ENCODE assay signal across 8 cellular contexts in genomic region chr10:102009801-102010425, GRCh38. TPM values are rescaled to one million over a fixed set of nuclear protein-coding genes. Genes with fewer than 3 reads are reported as not detected.
DNase-seq lines count a peak whose midpoint lies in the region; ATAC-seq, FAIRE-seq and TF ChIP-seq lines count a peak whose summit lies in the region.

No MANE protein-coding gene starts in this region.

- H3K9me1 ChIP-seq in IMR-90 (ENCODE audit: insufficient read depth, low read length): no peaks in the 10 kb centered on the region

- peak overlapping the region in 1 of 2 experiments; percentile 36; a peak in 2 of 6 replicates for H3K27ac ChIP-seq in A549
- H3K27ac ChIP-seq in IMR-90 (ENCODE audit: insufficient read depth, low read length): no peak overlapping the region
- H3K27ac ChIP-seq in PC-3 (ENCODE audit: low read length): no peak overlapping the region

- H3K14ac ChIP-seq in IMR-90 (replicated peaks; ENCODE audit: low read depth, low read length): no peak overlapping the region

- peak; percentile 97 to 99 for TF ChIP-seq RAD21 in A549 (conservative IDR thresholded peaks at IDR 0.05 in 1 of 2, IDR thresholded peaks at IDR 0.05 in 1 of 2)
- TF ChIP-seq RAD21 in IMR-90 (IDR thresholded peaks at IDR 0.05; ENCODE audit: low read length): peak; percentile 100

- no peak overlapping the region for H2AK9ac ChIP-seq in IMR-90 (replicated peaks; ENCODE audit: low read depth, low read length, poor library complexity)

- H3K9me3 ChIP-seq in A549 (no peaks in the 10 kb centered on the region), IMR-90 (ENCODE audit: control insufficient read depth, insufficient read depth, low read length) (no peaks in the 10 kb centered on the region), PC-3 (ENCODE audit: low read length) (no peaks in the 10 kb centered on the region), adipocyte (ENCODE audit: control insufficient read depth, low read length) (no peaks in the 10 kb centered on the region)

- H3K4me3 ChIP-seq in A549: no peak overlapping the region
- no peak overlapping the region for H3K4me3 ChIP-seq in IMR-90 (ENCODE audit: insufficient read depth, low read depth, low read length)
- no peak overlapping the region for H3K4me3 ChIP-seq in PC-3 (ENCODE audit: low read length)
- no peak overlapping the region for H3K4me3 ChIP-seq in adipocyte (ENCODE audit: low read length)

- DNase-seq in A549 (ENCODE audit: low read depth in 1 of 2, low spot score in 1 of 2) (peak; percentile 86 to 88), GM04503 (ENCODE audit: low read depth) (peak; percentile 71), IMR-90 (peak; percentile 93), PC-3 (peak; percentile 85), adipocyte (ENCODE audit: low read depth) (peak; percentile 94), left cardiac atrium (peak; percentile 26), pulmonary artery endothelial cell (ENCODE audit: low read depth, low spot score) (peak; percentile 57)

- intact Hi-C loops in IMR-90 (cut with micrococcal nuclease): loop anchor here (1.0 kb wide), 3 partner anchors 121 to 174 kb away; no protein-coding TSS in a partner anchor
- intact Hi-C loops in PC-3 (cut with micrococcal nuclease): loop anchor here (1.0 to 10.0 kb wide), 3 partner anchors 65 to 170 kb away; no protein-coding TSS in a partner anchor
- intact Hi-C loops in left cardiac atrium (cut with DNase I): loop anchor here (2.0 to 5.0 kb wide), 3 partner anchors 118 to 169 kb away; no protein-coding TSS in a partner anchor

- H3K27me3 ChIP-seq in IMR-90 (ENCODE audit: control insufficient read depth, insufficient read depth, low read length) (no peaks in the 10 kb centered on the region), PC-3 (ENCODE audit: low read length) (no peaks in the 10 kb centered on the region), adipocyte (replicated peaks; ENCODE audit: control insufficient read depth, insufficient read depth, low read length) (no peaks in the 10 kb centered on the region)

- no peak overlapping the region for H4K8ac ChIP-seq in IMR-90 (ENCODE audit: low read depth in 2 of 2, low read length in 2 of 2)

- no peak overlapping the region for H2BK15ac ChIP-seq in IMR-90 (ENCODE audit: low read depth, low read length)

- FAIRE-seq in A549 (lab: Jason Lieb, UNC): peak; percentile 100

- no peak overlapping the region for H2AK5ac ChIP-seq in IMR-90 (ENCODE audit: low read depth, low read length)

- dilution Hi-C loops in IMR-90 (cut with HindIII; ENCODE audit: low sequenced_read_pairs, unreplicated experiment): no loop called here

- CTCF ChIA-PET in A549 (lab: Yijun Ruan, JAX) (interaction anchor here (0.6 to 17.2 kb wide), 83 partner anchors 8 to 796 kb away, joined by 3 to 379 read pairs (median 6); partner anchors contain the start of genes ARMH3, KCNIP2, NPM3 and OGA), IMR-90 (lab: Yijun Ruan, JAX) (interaction anchor here (0.6 to 5.2 kb wide), 25 partner anchors 10 to 174 kb away, joined by 3 to 60 read pairs (median 4); no protein-coding TSS in a partner anchor), PC-3 (lab: Charles Lee) (interaction anchor here (0.5 to 2.1 kb wide), 12 partner anchors 43 to 175 kb away, joined by 3 to 36 read pairs (median 6); no protein-coding TSS in a partner anchor)

- no peaks in the 10 kb centered on the region for H3F3A ChIP-seq in PC-3 (ENCODE audit: low read length, unreplicated experiment)

- BruUV-seq in IMR-90 (replicated peaks; lab: Mats Ljungman, UMichigan) (no TSS peak), PC-3 (replicated peaks; lab: Mats Ljungman, UMichigan) (no TSS peak)

- no peak overlapping the region for H2BK20ac ChIP-seq in IMR-90 (ENCODE audit: low read depth, low read length)

- POLR2A ChIA-PET in A549 (lab: Yijun Ruan, JAX) (interaction anchor here (1.3 to 1.4 kb wide), 2 partner anchors 169 to 192 kb away, joined by 4 to 8 read pairs; partner anchors contain the start of gene OGA), IMR-90 (lab: Charles Lee; ENCODE audit: unreplicated experiment) (interaction anchor here (1.2 to 1.6 kb wide), 2 partner anchors 161 to 169 kb away, joined by 3 to 6 read pairs; no protein-coding TSS in a partner anchor), PC-3 (lab: Charles Lee; ENCODE audit: unreplicated experiment) (no interaction called here)

- H4K5ac ChIP-seq in IMR-90 (ENCODE audit: low read depth, low read length): no peak overlapping the region

- H3K36me3 ChIP-seq in IMR-90 (ENCODE audit: control insufficient read depth, insufficient read depth, low read length) (peaks cover 4% of the 10 kb centered on the region), PC-3 (ENCODE audit: low read depth, low read length) (peaks cover 4% of the 10 kb centered on the region; the same call in 1 of the 2 replicates), adipocyte (ENCODE audit: control insufficient read depth, insufficient read depth, low read length, severe bottlenecking) (peaks cover 50% of the 10 kb centered on the region)

- TF ChIP-seq POLR2A in A549 (IDR thresholded peaks at IDR 0.05; ENCODE audit: low read length) (no peak), IMR-90 (IDR thresholded peaks at IDR 0.05; ENCODE audit: low read depth, low read length) (peak; percentile 53; the same call in 1 of the 2 replicates)

- H3K79me2 ChIP-seq in PC-3 (ENCODE audit: low read length): no peaks in the 10 kb centered on the region

- H4K20me1 ChIP-seq in IMR-90 (ENCODE audit: insufficient read depth, low read length): no peaks in the 10 kb centered on the region
- H4K20me1 ChIP-seq in PC-3 (ENCODE audit: low read length): no peaks in the 10 kb centered on the region

- no peaks in the 10 kb centered on the region for H3K9me2 ChIP-seq in PC-3 (replicated peaks; ENCODE audit: low read length)

- in situ Hi-C loops in IMR-90 (cut with MboI; ENCODE audit: low sequenced_read_pairs): loop anchor here (5.0 to 10.0 kb wide), 2 partner anchors 125 to 168 kb away; partner anchors contain the start of gene KCNIP2

- peaks cover 6% of the 10 kb centered on the region for H3K4me1 ChIP-seq in A549
- no peaks in the 10 kb centered on the region for H3K4me1 ChIP-seq in IMR-90 (ENCODE audit: control insufficient read depth, insufficient read depth, low read length)
- peaks cover 5% of the 10 kb centered on the region for H3K4me1 ChIP-seq in PC-3 (ENCODE audit: insufficient read depth, low read length)
- H3K4me1 ChIP-seq in adipocyte (ENCODE audit: control insufficient read depth, insufficient read depth, low read length): peaks cover 16% of the 10 kb centered on the region

- peak; percentile 98 for TF ChIP-seq CTCF in A549 (IDR thresholded peaks at IDR 0.05)
- peak; percentile 99; the same call in 1 of the 2 replicates for TF ChIP-seq CTCF in IMR-90 (conservative IDR thresholded peaks at IDR 0.05; ENCODE audit: low read depth, low read length)
- TF ChIP-seq CTCF in PC-3 (conservative IDR thresholded peaks at IDR 0.05; ENCODE audit: low read depth, low read length): peak; percentile 88

- H2BK120ac ChIP-seq in IMR-90 (ENCODE audit: low read depth, low read length): 0 out of 2 replicates have a peak overlapping the region, but pooled peaks have one; percentile 29

- H3K9ac ChIP-seq in IMR-90 (ENCODE audit: low read depth, low read length) (no peak overlapping the region), PC-3 (ENCODE audit: low read length) (no peak overlapping the region), adipocyte (ENCODE audit: low read length) (peak overlapping the region; percentile 33)

- H3K56ac ChIP-seq in IMR-90 (ENCODE audit: extremely low read depth, insufficient read depth, low read length): no peak overlapping the region

- no peak overlapping the region for H3K23ac ChIP-seq in IMR-90 (ENCODE audit: low read depth, low read length)

- peaks cover 0 to 3% of the 10 kb centered on the region in 2 experiments; a peak in 1 of 4 replicates for H3K79me1 ChIP-seq in IMR-90 (ENCODE audit: low read depth in 1 of 2, low read length in 2 of 2)

- H4K91ac ChIP-seq in IMR-90 (ENCODE audit: insufficient read depth, low read depth, low read length): no peak overlapping the region

- H2AFZ ChIP-seq in IMR-90 (replicated peaks; ENCODE audit: low read length, poor library complexity) (no peak overlapping the region), PC-3 (ENCODE audit: low read length) (no peak overlapping the region)

- no peak for TF ChIP-seq EP300 in A549 (IDR thresholded peaks at IDR 0.05)

- ATAC-seq in A549: peak; percentile 98 to 99
- peak; percentile 100 for ATAC-seq in IMR-90 (ENCODE audit: low read depth)
- peak; percentile 99 for ATAC-seq in PC-3
- ATAC-seq in left cardiac atrium: peak; percentile 93 to 96
- no peak for ATAC-seq in HG03097 (IDR thresholded peaks at IDR 0.05; ENCODE audit: low FRiP score, unreplicated experiment)

- H3K18ac ChIP-seq in IMR-90 (ENCODE audit: low read depth, low read length): no peak overlapping the region

- WGBS in A549 (ENCODE audit: missing lambda C conversion rate): 95% methylated on average over 1 of the region's 1 CpG
- no CpG with 5 or more reads among the region's 1 CpG for WGBS in IMR-90 (ENCODE audit: extremely low coverage in 2 of 2, insufficient read length in 1 of 2), 2 experiments

- H2BK5ac ChIP-seq in IMR-90 (ENCODE audit: low read depth, low read length, poor library complexity, severe bottlenecking): peak overlapping the region; percentile 1

- H3K4ac ChIP-seq in IMR-90 (ENCODE audit: low read depth, low read length): no peak overlapping the region

- H3K4me2 ChIP-seq in A549 (peak overlapping the region; percentile 24; the same call in 2 of the 3 replicates), IMR-90 (ENCODE audit: low read depth, low read length) (no peak overlapping the region), PC-3 (ENCODE audit: low read length) (no peak overlapping the region)

RNA-seq across cellular contexts. Expression of gene ARMH3, which starts 46.1 kb away (rescaled TPM):
- 17.3 and 20.1 TPM in 2 replicates for polyA plus RNA-seq in A549 (2011; rRNA removed)
- polyA plus RNA-seq in A549 (2012; cell fraction: cytosol; rRNA removed): 8.7 and 9.8 TPM in 2 replicates
- 9.4 and 36.5 TPM in 2 replicates for polyA plus RNA-seq in A549 (2012; cell fraction: nucleus; rRNA removed)
- 11.3 to 13.3 TPM (median 12.7 TPM) in 3 replicates for polyA plus RNA-seq in A549 (2017; fragmentation: RNase III; extraction: RNeasy Plus Mini Kit Qiagen cat#74134 plus additional on column Dnase treatment)
- 14.4 and 15.7 TPM in 2 replicates for polyA minus RNA-seq in A549 (2011; rRNA and poly(A)+ RNA removed)
- total RNA-seq in IMR-90 (2012; rRNA removed): 13.1 and 20.6 TPM in 2 replicates
- polyA plus RNA-seq in IMR-90 (2012; rRNA removed): 12.1 and 12.5 TPM in 2 replicates
- 7.1 and 7.3 TPM in 2 replicates for polyA plus RNA-seq in IMR-90 (2012; cell fraction: cytosol; rRNA removed)
- 10.5 and 18.9 TPM in 2 replicates for polyA plus RNA-seq in IMR-90 (2012; cell fraction: nucleus; rRNA removed; ENCODE audit: low replicate concordance)
- total RNA-seq in PC-3 (2014; rRNA removed): 7.8 and 9.7 TPM in 2 replicates
- total RNA-seq in left cardiac atrium: 10 to 100 TPM; 28.8 to 33.7 TPM
- total RNA-seq in pulmonary artery endothelial cell: 7.1 and 9.7 TPM in 2 replicates

RNA-seq across cellular contexts. Expression of gene HPS6, which starts 55.2 kb away (rescaled TPM):
- 5.6 and 7.6 TPM in 2 replicates for polyA plus RNA-seq in A549 (2011; rRNA removed)
- 6.6 and 10.0 TPM in 2 replicates for polyA plus RNA-seq in A549 (2012; cell fraction: cytosol; rRNA removed)
- 11.4 and 12.5 TPM in 2 replicates for polyA plus RNA-seq in A549 (2012; cell fraction: nucleus; rRNA removed)
- polyA plus RNA-seq in A549 (2017; fragmentation: RNase III; extraction: RNeasy Plus Mini Kit Qiagen cat#74134 plus additional on column Dnase treatment): 13.0 to 16.7 TPM (median 15.3 TPM) in 3 replicates
- 12.1 and 15.2 TPM in 2 replicates for polyA minus RNA-seq in A549 (2011; rRNA and poly(A)+ RNA removed)
- total RNA-seq in IMR-90 (2012; rRNA removed): 21.9 and 23.1 TPM in 2 replicates
- 10.5 and 11.3 TPM in 2 replicates for polyA plus RNA-seq in IMR-90 (2012; rRNA removed)
- polyA plus RNA-seq in IMR-90 (2012; cell fraction: cytosol; rRNA removed): 8.6 and 13.8 TPM in 2 replicates
- polyA plus RNA-seq in IMR-90 (2012; cell fraction: nucleus; rRNA removed; ENCODE audit: low replicate concordance): 2.5 and 6.5 TPM in 2 replicates
- total RNA-seq in PC-3 (2014; rRNA removed): 24.0 and 26.8 TPM in 2 replicates
- 10 to 100 TPM; 10.1 to 12.1 TPM for total RNA-seq in left cardiac atrium
- 35.9 and 41.9 TPM in 2 replicates for total RNA-seq in pulmonary artery endothelial cell

Comparison
In these comparisons a context has a peak if more than half of its experiments do, and no peak if none do; other contexts are left out.
1. DNase-seq: peak in every context shown above with its lines; median percentile 94 in adipocyte; 93 in IMR-90; 87 in A549; 85 in PC-3; 71 in GM04503; 57 in pulmonary artery endothelial cell; 26 in left cardiac atrium.